Comparison of ENCODE assay signal across 14 cellular contexts in genomic region chr17:81242421-81243332, GRCh38. TPM values are rescaled to one million over a fixed set of nuclear protein-coding genes. Genes with fewer than 3 reads are reported as not detected.
DNase-seq lines count a peak whose midpoint lies in the region; ATAC-seq, FAIRE-seq and TF ChIP-seq lines count a peak whose summit lies in the region.
"Had no signal": no experiment of that assay in that cellular context is flagged by ENCODE, and none has a peak within 500 bp of the region (broad histone marks: within the 10 kb centered on the region; RNA-seq: fewer than 3 reads in every experiment).

No MANE protein-coding gene starts in this region.

- no peaks in the 10 kb centered on the region for H3K27me3 ChIP-seq in BLaER1
- no peaks in the 10 kb centered on the region for H3K27me3 ChIP-seq in MG63
- H3K27me3 ChIP-seq: breast epithelium had no signal

- TF ChIP-seq CTCF in A549 (IDR thresholded peaks at IDR 0.05) (no peak), OCI-LY7 (conservative IDR thresholded peaks at IDR 0.05; ENCODE audit: low read length) (no peak)

- no peak for FAIRE-seq in A549 (lab: Jason Lieb, UNC)

- peak overlapping the region; percentile 21 to 31 for H3K4me3 Mint-ChIP-seq in effector memory CD8-positive, alpha-beta T cell
- H3K4me3 Mint-ChIP-seq: activated CD4-positive, alpha-beta memory T cell treated with anti-CD3 and anti-CD28 coated beads for 36 hours; CD14-positive monocyte had no signal

- H3K4me2 ChIP-seq in A549 (no peak overlapping the region), BLaER1 (peak overlapping the region; percentile 88; the same call in 1 of the 2 replicates), OCI-LY7 (ENCODE audit: low read length) (peak overlapping the region; percentile 82; the same call in 1 of the 2 replicates)

- H4K20me1 ChIP-seq in BLaER1: peaks cover 77% of the 10 kb centered on the region
- H4K20me1 ChIP-seq in OCI-LY7 (ENCODE audit: insufficient read depth, low read length): peaks cover 5% of the 10 kb centered on the region; the same call in 1 of the 2 replicates

- H3K27me3 Mint-ChIP-seq in effector memory CD8-positive, alpha-beta T cell: no peaks in the 10 kb centered on the region
- H3K27me3 Mint-ChIP-seq: activated CD4-positive, alpha-beta memory T cell treated with anti-CD3 and anti-CD28 coated beads for 36 hours had no signal

- POLR2A ChIA-PET in A549 (lab: Yijun Ruan, JAX) (no interaction called here), OCI-LY7 (lab: Charles Lee) (interaction anchor here (0.7 kb wide), 1 partner anchor 16 kb away, joined by 3 read pairs; no protein-coding TSS in a partner anchor)

- no peak overlapping the region for H3K27ac ChIP-seq in A549
- no peak overlapping the region for H3K27ac ChIP-seq in BLaER1
- peak overlapping the region; percentile 1 for H3K27ac ChIP-seq in OCI-LY7 (ENCODE audit: low read depth, low read length, poor library complexity, severe bottlenecking)
- H3K27ac ChIP-seq: breast epithelium, HL-60 had no signal

- peaks cover 26 to 31% of the 10 kb centered on the region in 2 donors for H3K4me1 Mint-ChIP-seq in effector memory CD8-positive, alpha-beta T cell (ENCODE audit: low read depth in 2 of 2)

- no peak for TF ChIP-seq EP300 in A549 (IDR thresholded peaks at IDR 0.05)

- TF ChIP-seq RAD21 in A549 (conservative IDR thresholded peaks at IDR 0.05 in 1 of 2, IDR thresholded peaks at IDR 0.05 in 1 of 2): no peak

- peaks cover 30% of the 10 kb centered on the region for H3K79me2 ChIP-seq in OCI-LY7 (ENCODE audit: insufficient read depth, low read depth, low read length)

- no peaks in the 10 kb centered on the region for H3K9me3 Mint-ChIP-seq in effector memory CD8-positive, alpha-beta T cell
- H3K9me3 Mint-ChIP-seq: activated CD4-positive, alpha-beta memory T cell treated with anti-CD3 and anti-CD28 coated beads for 36 hours had no signal

- 81% methylated on average over 30 of the region's 33 CpGs for WGBS in A549 (ENCODE audit: missing lambda C conversion rate)

- H2AFZ ChIP-seq in OCI-LY7 (ENCODE audit: low read length): no peak overlapping the region

- CTCF ChIA-PET in A549 (lab: Yijun Ruan, JAX): interaction anchor here (0.7 to 5.0 kb wide), 12 partner anchors 9 to 242 kb away, joined by 3 to 21 read pairs (median 4); no protein-coding TSS in a partner anchor
- CTCF ChIA-PET in OCI-LY7 (lab: Charles Lee; ENCODE audit: unreplicated experiment): no interaction called here

- peak overlapping the region; percentile 35 to 62 for H3K27ac Mint-ChIP-seq in effector memory CD8-positive, alpha-beta T cell

- H3K36me3 Mint-ChIP-seq in effector memory CD8-positive, alpha-beta T cell (ENCODE audit: insufficient read depth): peaks cover 24% of the 10 kb centered on the region

- H3K9me3 ChIP-seq in A549 (no peaks in the 10 kb centered on the region), BLaER1 (no peaks in the 10 kb centered on the region), OCI-LY7 (ENCODE audit: low read length) (no peaks in the 10 kb centered on the region), MG63 (no peaks in the 10 kb centered on the region)
- H3K9me3 ChIP-seq: breast epithelium had no signal

- H3K9ac ChIP-seq in BLaER1: no peak overlapping the region

- H3K4me1 ChIP-seq in A549 (peaks cover 15% of the 10 kb centered on the region), BLaER1 (peaks cover 55% of the 10 kb centered on the region), OCI-LY7 (ENCODE audit: insufficient read depth, low read length, poor library complexity, severe bottlenecking) (peaks cover 45% of the 10 kb centered on the region)

- H3K36me3 ChIP-seq in BLaER1 (peaks cover 42% of the 10 kb centered on the region), OCI-LY7 (ENCODE audit: insufficient read depth, low read length) (peaks cover 41% of the 10 kb centered on the region), MG63 (peaks cover 41% of the 10 kb centered on the region)
- H3K36me3 ChIP-seq: breast epithelium had no signal

- no TSS peak for BruUV-seq in OCI-LY7 (replicated peaks; lab: Mats Ljungman, UMichigan)

- ATAC-seq in A549 (no peak), GM18498 (IDR thresholded peaks at IDR 0.05; ENCODE audit: unreplicated experiment) (no peak)
- ATAC-seq in effector memory CD8-positive, alpha-beta T cell (replicated peaks): no peak
- ATAC-seq: left lobe of liver had no signal

- no peak for TF ChIP-seq POLR2A in A549 (IDR thresholded peaks at IDR 0.05; ENCODE audit: low read length)

- no peak for DNase-seq in A549 (ENCODE audit: low read depth in 1 of 2, low spot score in 1 of 2)
- DNase-seq in OCI-LY7 (ENCODE audit: low spot score): peak; percentile 10
- DNase-seq in effector memory CD8-positive, alpha-beta T cell: no peak
- DNase-seq in NCI-H2081 (lab: John Stamatoyannopoulos, UW): no peak
- no peak for DNase-seq in MG63
- DNase-seq: activated CD4-positive, alpha-beta memory T cell treated with anti-CD3 and anti-CD28 coated beads for 36 hours; activated gamma-delta T cell treated with Interleukin-2 at 50 U/mL for 16 hours; NCI-H2081 treated with DMSO at 0.1 percent for 48 hours had no signal

- H3K4me3 ChIP-seq in A549 (no peak overlapping the region), BLaER1 (no peak overlapping the region), OCI-LY7 (ENCODE audit: low read depth, low read length, poor library complexity, severe bottlenecking) (no peak overlapping the region), MG63 (no peak overlapping the region)
- H3K4me3 ChIP-seq: breast epithelium had no signal

- no peaks in the 10 kb centered on the region for H3K9me2 ChIP-seq in OCI-LY7 (ENCODE audit: insufficient read depth, low read length)

- intact Hi-C loops in OCI-LY7 (cut with micrococcal nuclease; ENCODE audit: unreplicated experiment): no loop called here

TF ChIP-seq in A549, 52 proteins besides CTCF, POLR2A, EP300 and RAD21 (continues in another document):
- TF ChIP-seq ZFP36 (IDR thresholded peaks at IDR 0.05; ENCODE audit: borderline replicate concordance, partially characterized antibody): no peak
- peak in 1 of 2 experiments; percentile 8; a peak in 1 of 5 replicates for TF ChIP-seq JUN (IDR thresholded peaks at IDR 0.05)

RNA-seq across cellular contexts. Expression of gene NDUFAF8, which starts 3.6 kb away (rescaled TPM):
- polyA plus RNA-seq in A549 (2011; rRNA removed) (198 and 308 TPM in 2 replicates), A549 (2017; fragmentation: RNase III; extraction: RNeasy Plus Mini Kit Qiagen cat#74134 plus additional on column Dnase treatment) (173 to 192 TPM (median 179 TPM) in 3 replicates)
- polyA plus RNA-seq in A549 (2012; cell fraction: cytosol; rRNA removed): 178 and 226 TPM in 2 replicates
- 66.7 and 81.5 TPM in 2 replicates for polyA plus RNA-seq in A549 (2012; cell fraction: nucleus; rRNA removed)
- polyA minus RNA-seq in A549 (2011; rRNA and poly(A)+ RNA removed): 24.9 and 39.2 TPM in 2 replicates
- 129 and 161 TPM in 2 replicates for total RNA-seq in OCI-LY7 (2014; rRNA removed; shearing (Covaris generic))
- total RNA-seq in OCI-LY7 (2022): 151 and 165 TPM in 2 replicates
- total RNA-seq in MG63 (2014; rRNA removed; shearing (Covaris generic); ENCODE audit: low replicate concordance): 63.1 and 163 TPM in 2 replicates

RNA-seq across cellular contexts. Expression of gene TEPSIN, which starts 3.8 kb away (rescaled TPM):
- polyA plus RNA-seq in A549 (2011; rRNA removed) (12.5 TPM in 2 replicates), A549 (2017; fragmentation: RNase III; extraction: RNeasy Plus Mini Kit Qiagen cat#74134 plus additional on column Dnase treatment) (26.1 to 31.3 TPM (median 30.4 TPM) in 3 replicates)
- polyA plus RNA-seq in A549 (2012; cell fraction: cytosol; rRNA removed): 29.0 and 39.6 TPM in 2 replicates
- 220 and 367 TPM in 2 replicates for polyA plus RNA-seq in A549 (2012; cell fraction: nucleus; rRNA removed)
- 10.9 and 11.4 TPM in 2 replicates for polyA minus RNA-seq in A549 (2011; rRNA and poly(A)+ RNA removed)
- 29.7 and 46.4 TPM in 2 replicates for total RNA-seq in OCI-LY7 (2014; rRNA removed; shearing (Covaris generic))
- total RNA-seq in OCI-LY7 (2022): 75.3 and 78.9 TPM in 2 replicates
- total RNA-seq in MG63 (2014; rRNA removed; shearing (Covaris generic); ENCODE audit: low replicate concordance): 19.5 and 20.4 TPM in 2 replicates

RNA-seq across cellular contexts. Expression of gene CEP131, which starts 19.9 kb away (rescaled TPM):
- polyA plus RNA-seq in A549 (2011; rRNA removed) (2.6 and 3.3 TPM in 2 replicates), A549 (2017; fragmentation: RNase III; extraction: RNeasy Plus Mini Kit Qiagen cat#74134 plus additional on column Dnase treatment) (10.3 to 11.5 TPM (median 10.5 TPM) in 3 replicates)
- polyA plus RNA-seq in A549 (2012; cell fraction: cytosol; rRNA removed): 15.6 and 18.3 TPM in 2 replicates
- 39.7 and 52.0 TPM in 2 replicates for polyA plus RNA-seq in A549 (2012; cell fraction: nucleus; rRNA removed)
- polyA minus RNA-seq in A549 (2011; rRNA and poly(A)+ RNA removed): 0.54 and 3.8 TPM in 2 replicates
- total RNA-seq in OCI-LY7 (2014; rRNA removed; shearing (Covaris generic)): 32.9 and 35.0 TPM in 2 replicates
- total RNA-seq in OCI-LY7 (2022): 36.0 and 38.6 TPM in 2 replicates
- total RNA-seq in MG63 (2014; rRNA removed; shearing (Covaris generic); ENCODE audit: low replicate concordance): 13.3 and 22.9 TPM in 2 replicates

RNA-seq across cellular contexts. Expression of gene SLC38A10, which starts 52.4 kb away (rescaled TPM):
- 35.8 and 49.3 TPM in 2 replicates for polyA plus RNA-seq in A549 (2011; rRNA removed)
- polyA plus RNA-seq in A549 (2012; cell fraction: cytosol; rRNA removed): 58.1 and 82.4 TPM in 2 replicates
- 198 and 284 TPM in 2 replicates for polyA plus RNA-seq in A549 (2012; cell fraction: nucleus; rRNA removed)
- polyA plus RNA-seq in A549 (2017; fragmentation: RNase III; extraction: RNeasy Plus Mini Kit Qiagen cat#74134 plus additional on column Dnase treatment): 59.7 to 72.9 TPM (median 67.4 TPM) in 3 replicates
- 85.1 and 108 TPM in 2 replicates for polyA minus RNA-seq in A549 (2011; rRNA and poly(A)+ RNA removed)
- 50.5 and 56.0 TPM in 2 replicates for total RNA-seq in OCI-LY7 (2014; rRNA removed; shearing (Covaris generic))
- total RNA-seq in OCI-LY7 (2022): 147 and 150 TPM in 2 replicates
- 76.4 and 121 TPM in 2 replicates for total RNA-seq in MG63 (2014; rRNA removed; shearing (Covaris generic); ENCODE audit: low replicate concordance)
